Comparison of ENCODE assay signal across 1 cellular context in genomic region chr4:181330654-181331595, GRCh38.
TF ChIP-seq lines count a peak whose summit lies in the region.

No MANE protein-coding gene starts in this region.

TF ChIP-seq in GM23338, 12 proteins besides CTCF, POLR2A, EP300 and RAD21:
- TF ChIP-seq ZNF462 (CRISPR knock-in tag; IDR thresholded peaks at IDR 0.05) (no peak), JUNB (IDR thresholded peaks at IDR 0.05; ENCODE audit: unreplicated experiment) (no peak), EZH2phosphoT487 (IDR thresholded peaks at IDR 0.05; ENCODE audit: unreplicated experiment) (no peak), ETS1 (IDR thresholded peaks at IDR 0.05) (no peak), POLR2AphosphoS5 (IDR thresholded peaks at IDR 0.05; ENCODE audit: low read depth) (no peak), EZH2 (IDR thresholded peaks at IDR 0.05; ENCODE audit: low read depth, unreplicated experiment) (no peak), ZNF114 (CRISPR knock-in tag; IDR thresholded peaks at IDR 0.05) (no peak), REST (IDR thresholded peaks at IDR 0.05; ENCODE audit: unreplicated experiment) (no peak), STAT1 (IDR thresholded peaks at IDR 0.05; ENCODE audit: unreplicated experiment) (no peak), CREB1 (CRISPR knock-in tag; IDR thresholded peaks at IDR 0.05; ENCODE audit: low read depth) (no peak), NANOG (IDR thresholded peaks at IDR 0.05; ENCODE audit: borderline replicate concordance) (no peak), ZNF331 (CRISPR knock-in tag; IDR thresholded peaks at IDR 0.05; ENCODE audit: low read depth) (no peak)
